In genomic region chr1:211416246-211416627, GRCh38 we compare ENCODE assay signal across 8 cellular contexts.
A peak's percentile ranks its signal among the peaks of the same experiment; 100 is the strongest.
DNase-seq lines count a peak whose midpoint lies in the region; ATAC-seq and TF ChIP-seq lines count a peak whose summit lies in the region.
"Not testable (repeated sequence)": the region's sequence is repeated elsewhere in the genome, so short reads cannot be mapped to it uniquely, and the experiment has no call there.

No MANE protein-coding gene starts in this region.

- TF ChIP-seq CTCF in BE2C (IDR thresholded peaks at IDR 0.05; ENCODE audit: low read depth, low read length) = peak; percentile 29; the same call in 1 of the 2 replicates
- TF ChIP-seq CTCF in smooth muscle cell (IDR thresholded peaks at IDR 0.05; ENCODE audit: borderline replicate concordance, insufficient read depth, poor library complexity, severe bottlenecking) = not testable (repeated sequence)

- not testable (repeated sequence) for H3K27ac ChIP-seq in effector memory CD4-positive, alpha-beta T cell (ENCODE audit: insufficient read depth, low read length, poor library complexity, severe bottlenecking); smooth muscle cell (ENCODE audit: low read depth)

- not testable (repeated sequence) for H4K20me1 ChIP-seq in smooth muscle cell (ENCODE audit: low read depth)

- ATAC-seq in GM19395 (IDR thresholded peaks at IDR 0.05; ENCODE audit: unreplicated experiment) (peak; percentile 55), HG03064 (IDR thresholded peaks at IDR 0.05; ENCODE audit: low read depth, unreplicated experiment) (peak; percentile 53), left lobe of liver (peak; percentile 79)

- not testable (repeated sequence) for H3K79me2 ChIP-seq in smooth muscle cell (ENCODE audit: low read depth)

- not testable (repeated sequence) for H3K36me3 ChIP-seq in BE2C; effector memory CD4-positive, alpha-beta T cell (ENCODE audit: control insufficient read depth, insufficient read depth, low read length); smooth muscle cell (ENCODE audit: low read depth)

- peak overlapping the region; percentile 83 for H3K4me2 ChIP-seq in smooth muscle cell

- H3K27me3 ChIP-seq in BE2C; effector memory CD4-positive, alpha-beta T cell (replicated peaks; ENCODE audit: control insufficient read depth, insufficient read depth, low read length, poor library complexity, severe bottlenecking); smooth muscle cell (ENCODE audit: low read depth): not testable (repeated sequence)

- H3F3A ChIP-seq in smooth muscle cell (ENCODE audit: low read depth) = not testable (repeated sequence)

- DNase-seq in BE2C = peak; percentile 76
- peak; percentile 44 for DNase-seq in NCI-H2227 treated with DMSO at 0.1 percent for 48 hours (lab: John Stamatoyannopoulos, UW)
- peak; percentile 68 for DNase-seq in activated CD8-positive, alpha-beta memory T cell treated with anti-CD3 and anti-CD28 coated beads, Interleukin-2, amount 50 U/mL, for 48 hours
- peak in 2 of 3 donors; percentile 4 to 8 for DNase-seq in effector memory CD4-positive, alpha-beta T cell
- not testable (repeated sequence) for DNase-seq in left lobe of liver (ENCODE audit: low spot score); smooth muscle cell (lab: John Stamatoyannopoulos, UW; ENCODE audit: unreplicated experiment)

- H3K4me1 ChIP-seq in BE2C; effector memory CD4-positive, alpha-beta T cell (ENCODE audit: control insufficient read depth, insufficient read depth, low read length, poor library complexity, severe bottlenecking); smooth muscle cell (ENCODE audit: low read depth): not testable (repeated sequence)

- H3K9me3 ChIP-seq in BE2C; effector memory CD4-positive, alpha-beta T cell (ENCODE audit: control insufficient read depth, low read length); smooth muscle cell (replicated peaks; ENCODE audit: low read depth): not testable (repeated sequence)

- H3K9ac ChIP-seq in smooth muscle cell (ENCODE audit: low read depth) = not testable (repeated sequence)

- H2AFZ ChIP-seq in smooth muscle cell (ENCODE audit: low read depth) = peak overlapping the region; percentile 79

- H3K4me3 ChIP-seq in BE2C (ENCODE audit: low read depth, low read length) (peak overlapping the region; percentile 28), smooth muscle cell (peak overlapping the region; percentile 49)
- not testable (repeated sequence) for H3K4me3 ChIP-seq in effector memory CD4-positive, alpha-beta T cell (ENCODE audit: insufficient read depth, low read depth, low read length, poor library complexity, severe bottlenecking)

- WGBS in smooth muscle cell (ENCODE audit: low lambda C conversion rate) = 5% methylated on average over 38 of the region's 43 CpGs
